14 cellular contexts compared by ENCODE assay signal in the genomic region with DNA sequence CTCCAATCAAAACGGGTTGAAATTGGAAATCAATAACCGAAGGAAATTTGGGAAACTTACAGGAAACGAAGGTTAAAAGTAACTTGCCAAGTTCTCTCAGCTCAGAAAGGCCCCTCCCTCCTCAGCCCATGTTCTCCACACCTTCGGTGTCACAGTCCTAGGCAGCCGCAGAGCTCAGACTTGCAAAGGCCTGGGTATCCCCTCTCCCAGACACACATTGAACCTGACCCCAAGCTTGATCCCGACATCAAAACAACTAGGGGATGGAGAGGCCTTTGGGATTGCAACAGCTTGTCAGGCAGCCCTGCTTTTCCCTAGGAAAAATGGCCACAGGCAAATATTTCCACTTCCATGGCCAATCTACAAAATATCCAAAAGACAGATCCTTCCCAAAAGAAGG. TPM values are rescaled to one million over a fixed set of nuclear protein-coding genes. Genes with fewer than 3 reads are reported as not detected.
DNase-seq lines count a peak whose midpoint lies in the region; ATAC-seq, FAIRE-seq and TF ChIP-seq lines count a peak whose summit lies in the region.
"Had no signal": no experiment of that assay in that cellular context is flagged by ENCODE, and none has a peak within 500 bp of the region (broad histone marks: within the 10 kb centered on the region; RNA-seq: fewer than 3 reads in every experiment).

No MANE protein-coding gene starts in this region.

- in situ Hi-C loops in transverse colon (cut with MboI; ENCODE audit: low pct_ligation_motif_present in 1 of 4, low pct_unique_long_range_greater_than_20kb in 1 of 4, low sequenced_read_pairs in 3 of 4), result no loop called here

- H3K27ac Mint-ChIP-seq in activated T-cell treated with anti-CD3 and anti-CD28 coated beads, Interleukin-2, amount 50 U/mL, for 72 hours, result no peak overlapping the region

- DNase-seq in activated T-cell treated with anti-CD3 and anti-CD28 coated beads, Interleukin-2, amount 50 U/mL, for 72 hours, result no peak
- DNase-seq in activated T-cell treated with anti-CD3 and anti-CD28 coated beads, Interleukin-2, amount 50 U/mL, for 48 hours, result no peak
- DNase-seq in transverse colon (no peak), foreskin melanocyte (no peak), D721Med (ENCODE audit: insufficient read length, low spot score) (no peak)
- DNase-seq: NCI-H510A; stimulated activated naive CD4-positive, alpha-beta T cell had no signal

- WGBS in transverse colon (ENCODE audit: low coverage in 1 of 2), 2 donors, result 42 to 44% methylated on average over 5 to 6 of the region's 6 CpGs

- no peak for ATAC-seq in activated T-cell treated with anti-CD3 and anti-CD28 coated beads, Interleukin-2, amount 50 U/mL, for 72 hours (replicated peaks in 1 of 2)
- no peak for ATAC-seq in HG03521 (IDR thresholded peaks at IDR 0.05; ENCODE audit: unreplicated experiment)
- ATAC-seq: A549 had no signal

- TF ChIP-seq CTCF in transverse colon (IDR thresholded peaks at IDR 0.05) (no peak), D721Med (IDR thresholded peaks at IDR 0.05; ENCODE audit: insufficient read depth, missing control alignments) (no peak)

- intact Hi-C loops in transverse colon (cut with DNase I; ENCODE audit: low total_unique reads), result no loop called here

- peaks cover 0 to 5% of the 10 kb centered on the region in 2 donors for H3K36me3 Mint-ChIP-seq in activated T-cell treated with anti-CD3 and anti-CD28 coated beads, Interleukin-2, amount 50 U/mL, for 72 hours (ENCODE audit: insufficient read depth in 2 of 2)

- peaks cover 97% of the 10 kb centered on the region for H3K4me1 ChIP-seq in mucosa of stomach (ENCODE audit: control insufficient read depth, insufficient read depth, low read length)
- H3K4me1 ChIP-seq in transverse colon, result peaks cover 93 to 100% (median 99%) of the 10 kb centered on the region in 4 donors

- peaks cover 99% of the 10 kb centered on the region for H3K4me1 Mint-ChIP-seq in activated T-cell treated with anti-CD3 and anti-CD28 coated beads, Interleukin-2, amount 50 U/mL, for 72 hours (ENCODE audit: low read depth)

- peak overlapping the region; percentile 15 to 50 for H3K4me3 Mint-ChIP-seq in activated T-cell treated with anti-CD3 and anti-CD28 coated beads, Interleukin-2, amount 50 U/mL, for 72 hours

- no peaks in the 10 kb centered on the region for H3K27me3 ChIP-seq in mucosa of stomach (ENCODE audit: control insufficient read depth, insufficient read depth, low read length)
- H3K27me3 ChIP-seq in transverse colon, result no peaks in the 10 kb centered on the region
- H3K27me3 ChIP-seq: cardiac muscle cell had no signal

- no peaks in the 10 kb centered on the region for H3K36me3 ChIP-seq in mucosa of stomach (ENCODE audit: control insufficient read depth, insufficient read depth, low read length)
- no peaks in the 10 kb centered on the region for H3K36me3 ChIP-seq in transverse colon
- H3K36me3 ChIP-seq: cardiac muscle cell had no signal

- TF ChIP-seq EP300 in transverse colon (IDR thresholded peaks at IDR 0.05; ENCODE audit: low read depth), result no peak

- H3K27ac ChIP-seq in angular gyrus (ENCODE audit: low read depth, low read length), result peak overlapping the region; percentile 13
- peak overlapping the region; percentile 99 to 100 (median 100) for H3K27ac ChIP-seq in transverse colon
- H3K27ac ChIP-seq: cardiac muscle cell had no signal

- H3K27me3 Mint-ChIP-seq in activated T-cell treated with anti-CD3 and anti-CD28 coated beads, Interleukin-2, amount 50 U/mL, for 72 hours (ENCODE audit: low read depth), result no peaks in the 10 kb centered on the region

- H3K9me3 Mint-ChIP-seq in activated T-cell treated with anti-CD3 and anti-CD28 coated beads, Interleukin-2, amount 50 U/mL, for 72 hours, result no peaks in the 10 kb centered on the region

- H3K9me3 ChIP-seq in mucosa of stomach (ENCODE audit: control insufficient read depth, low read length) (no peaks in the 10 kb centered on the region), transverse colon (no peaks in the 10 kb centered on the region)
- H3K9me3 ChIP-seq: A549 had no signal

- H3K9ac ChIP-seq in mucosa of stomach (ENCODE audit: low read length), result peak overlapping the region; percentile 20

- no peak for FAIRE-seq in D721Med (lab: Jason Lieb, UNC)
- FAIRE-seq: A549, frontal cortex, G401.6 had no signal

- H3K4me3 ChIP-seq in mucosa of stomach (ENCODE audit: low read length), result no peak overlapping the region
- H3K4me3 ChIP-seq in transverse colon, result no peak overlapping the region
- H3K4me3 ChIP-seq: A549, cardiac muscle cell had no signal

- no peak for TF ChIP-seq POLR2A in transverse colon (IDR thresholded peaks at IDR 0.05)

RNA-seq across cellular contexts. Expression of gene PNMA1, which starts 35.5 kb away (rescaled TPM):
- total RNA-seq in activated T-cell treated with anti-CD3 and anti-CD28 coated beads, Interleukin-2, amount 50 U/mL, for 72 hours, result 10 to 100 TPM; 38.1 to 47.5 TPM
- total RNA-seq in transverse colon, result 10 to 100 TPM; 12.7 to 22.1 (median 12.7) TPM
